Comparison of ENCODE assay signal across 8 cellular contexts in the genomic region with DNA sequence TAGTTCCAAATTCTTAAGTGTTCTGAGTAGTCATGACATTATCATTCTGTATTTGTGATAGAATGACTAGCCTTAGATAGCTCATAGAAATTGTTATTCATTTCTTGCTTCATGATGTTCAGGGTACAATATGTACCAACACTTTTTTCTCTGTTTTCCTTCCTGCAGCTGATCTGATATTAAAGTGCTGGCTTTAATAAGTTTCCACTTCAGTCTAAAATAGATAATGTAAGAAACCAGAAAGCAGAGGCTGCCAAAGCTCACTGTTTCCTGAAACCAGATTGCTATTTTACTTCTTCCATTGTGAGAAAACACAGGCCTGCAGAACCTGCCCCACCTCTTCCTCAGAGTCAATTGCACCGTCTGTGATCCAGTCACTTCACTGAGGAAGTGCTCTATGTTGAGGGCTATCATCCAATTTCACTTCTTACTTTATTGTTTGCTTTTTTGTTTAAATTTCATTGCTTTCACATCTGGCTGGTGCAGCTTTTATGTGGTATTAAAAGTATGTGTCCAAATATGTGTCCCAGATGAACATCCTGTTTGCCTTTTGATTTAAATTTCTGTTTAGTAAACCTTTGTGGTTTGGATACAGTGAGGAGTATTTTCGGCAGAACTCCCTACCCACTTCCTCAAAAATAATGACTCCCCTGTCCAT.
A peak's percentile ranks its signal among the peaks of the same experiment; 100 is the strongest.
DNase-seq lines count a peak whose midpoint lies in the region; ATAC-seq and TF ChIP-seq lines count a peak whose summit lies in the region.

No MANE protein-coding gene starts in this region.

- no peaks in the 10 kb centered on the region for H3K79me2 ChIP-seq in mammary epithelial cell (ENCODE audit: insufficient read depth, low read length)

- peak overlapping the region; percentile 84 for H2AFZ ChIP-seq in mammary epithelial cell (ENCODE audit: low read depth, low read length)

- peak overlapping the region; percentile 37 for H3K9ac ChIP-seq in mammary epithelial cell (ENCODE audit: insufficient read depth, low read length)

- no peak overlapping the region for H3K4me3 Mint-ChIP-seq in mesothelial cell of epicardium
- H3K4me3 Mint-ChIP-seq in Calu3 (ENCODE audit: low read depth, unreplicated experiment) = no peak overlapping the region

- WGBS in mammary epithelial cell (ENCODE audit: low coverage, missing lambda C conversion rate) = 0% methylated on average over 2 of the region's 2 CpGs

- H3K27me3 ChIP-seq in mammary epithelial cell (ENCODE audit: insufficient read depth, low read length) = no peaks in the 10 kb centered on the region

- dilution Hi-C loops in mammary epithelial cell (cut with HindIII; ENCODE audit: low sequenced_read_pairs) = no loop called here

- peak; percentile 58 for ATAC-seq in GM18517 (IDR thresholded peaks at IDR 0.05; ENCODE audit: unreplicated experiment)
- ATAC-seq in HG03565 (IDR thresholded peaks at IDR 0.05; ENCODE audit: unreplicated experiment) = peak; percentile 45

- peak overlapping the region; percentile 78 for H3K4me2 ChIP-seq in mammary epithelial cell (ENCODE audit: insufficient read depth, low read depth, low read length)

- no peaks in the 10 kb centered on the region for H3K9me3 ChIP-seq in mammary epithelial cell (replicated peaks; ENCODE audit: insufficient read depth, low read length)

- peaks cover 4% of the 10 kb centered on the region for H3K9me3 Mint-ChIP-seq in mesothelial cell of epicardium
- H3K9me3 Mint-ChIP-seq in Calu3 (ENCODE audit: low read depth, unreplicated experiment) = no peaks in the 10 kb centered on the region

- H3K36me3 ChIP-seq in mammary epithelial cell (ENCODE audit: insufficient read depth, low read length) = no peaks in the 10 kb centered on the region

- peak overlapping the region in 1 of 3 experiments; percentile 19 for H3K4me3 ChIP-seq in mammary epithelial cell (replicated peaks in 1 of 3; ENCODE audit: insufficient read depth in 1 of 3, low read depth in 2 of 3, low read length in 3 of 3)

- TF ChIP-seq CTCF in mammary epithelial cell (conservative IDR thresholded peaks at IDR 0.05 in 1 of 2, IDR thresholded peaks at IDR 0.05 in 1 of 2; ENCODE audit: extremely low read depth in 1 of 2, insufficient read depth in 1 of 2, low read depth in 1 of 2, low read length in 2 of 2) = no peak
- no peak for TF ChIP-seq CTCF in mesothelial cell of epicardium (IDR thresholded peaks at IDR 0.05; ENCODE audit: unreplicated experiment)
- no peak for TF ChIP-seq CTCF in Calu3 (IDR thresholded peaks at IDR 0.05; ENCODE audit: unreplicated experiment)

- intact Hi-C loops in mammary epithelial cell (cut with micrococcal nuclease) (no loop called here), Calu3 (cut with micrococcal nuclease; ENCODE audit: unreplicated experiment) (no loop called here)

- peaks cover 17% of the 10 kb centered on the region for H3K4me1 ChIP-seq in mammary epithelial cell (ENCODE audit: insufficient read depth, low read length)

- CTCF ChIA-PET in mammary epithelial cell (lab: Charles Lee; ENCODE audit: low non-redundant PET) = no interaction called here
- CTCF ChIA-PET in Calu3 (lab: Charles Lee) = no interaction called here

- H3K4me1 Mint-ChIP-seq in mesothelial cell of epicardium (peaks cover 17% of the 10 kb centered on the region), Calu3 (ENCODE audit: low read depth, unreplicated experiment) (peaks cover 10% of the 10 kb centered on the region)

- H3K36me3 Mint-ChIP-seq in mesothelial cell of epicardium = no peaks in the 10 kb centered on the region
- no peaks in the 10 kb centered on the region for H3K36me3 Mint-ChIP-seq in Calu3 (ENCODE audit: insufficient read depth, unreplicated experiment)

- peak; percentile 58 for DNase-seq in mammary epithelial cell
- no peak for DNase-seq in mesothelial cell of epicardium (ENCODE audit: low spot score in 2 of 2, unreplicated experiment in 2 of 2)
- no peak for DNase-seq in effector CD8-positive, alpha-beta T cell (lab: John Stamatoyannopoulos, UW)
- DNase-seq in stimulated activated CD4-positive, alpha-beta T cell treated with anti-CD3 and anti-CD28 coated beads, Interleukin-4, amount 100 ng/mL, for 1 hour = no peak
- DNase-seq in COLO668 (lab: John Stamatoyannopoulos, UW; ENCODE audit: unreplicated experiment) = no peak
- DNase-seq in Calu3 = no peak

- H3K27ac ChIP-seq in mammary epithelial cell (ENCODE audit: insufficient read depth, low read depth, low read length) = peak overlapping the region; percentile 84

- H4K20me1 ChIP-seq in mammary epithelial cell (ENCODE audit: insufficient read depth, low read length) = no peaks in the 10 kb centered on the region

- in situ Hi-C loops in mammary epithelial cell (cut with MboI; ENCODE audit: low sequenced_read_pairs in 2 of 2) = no loop called here

- H3K27ac Mint-ChIP-seq in mesothelial cell of epicardium (peak overlapping the region; percentile 70), Calu3 (ENCODE audit: unreplicated experiment) (no peak overlapping the region)

- BruUV-seq in mammary epithelial cell (replicated peaks; lab: Mats Ljungman, UMichigan) (TSS peak; percentile 31), Calu3 (replicated peaks; lab: Mats Ljungman, UMichigan) (no TSS peak)

- no peaks in the 10 kb centered on the region for H3K27me3 Mint-ChIP-seq in mesothelial cell of epicardium (ENCODE audit: low read depth)
- H3K27me3 Mint-ChIP-seq in Calu3 (ENCODE audit: unreplicated experiment) = no peaks in the 10 kb centered on the region
